Comparison of ENCODE assay signal across 18 cellular contexts in the genomic region with DNA sequence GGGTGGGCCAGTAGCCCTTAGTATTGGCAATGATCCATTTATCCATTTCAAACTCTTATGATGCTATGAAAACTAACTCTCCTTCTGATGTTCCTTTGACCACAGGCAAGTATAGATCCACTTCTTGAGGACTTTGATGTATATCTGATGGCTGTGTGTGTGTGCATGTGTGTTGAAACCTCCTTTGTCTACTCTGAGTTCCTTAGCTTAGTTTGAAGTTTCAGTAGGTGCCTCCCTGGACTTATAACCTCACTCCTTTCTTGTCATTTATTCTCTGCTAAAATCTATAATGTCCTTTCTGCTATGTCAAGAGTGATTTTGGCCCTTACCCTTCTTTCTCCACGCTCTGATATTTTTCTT.
A peak's percentile ranks its signal among the peaks of the same experiment; 100 is the strongest.
DNase-seq lines count a peak whose midpoint lies in the region; ATAC-seq and TF ChIP-seq lines count a peak whose summit lies in the region.
"Had no signal": no experiment of that assay in that cellular context is flagged by ENCODE, and none has a peak within 500 bp of the region (broad histone marks: within the 10 kb centered on the region; RNA-seq: fewer than 3 reads in every experiment).

No MANE protein-coding gene starts in this region.

- H3K9me3 ChIP-seq in RWPE2 (ENCODE audit: severe bottlenecking), result no peaks in the 10 kb centered on the region
- H3K9me3 ChIP-seq: BE2C; BLaER1 treated with 17β-estradiol and CSF1 and Interleukin-3, amounts not matched to agents 10 nM and 100 nM had no signal

- peaks cover 5% of the 10 kb centered on the region for H3K4me1 ChIP-seq in RWPE2 (ENCODE audit: insufficient read depth, poor library complexity, severe bottlenecking)
- H3K4me1 ChIP-seq: BE2C had no signal

- H3K4me3 ChIP-seq in RWPE2 (ENCODE audit: severe bottlenecking), result no peak overlapping the region
- H3K4me3 ChIP-seq: BLaER1 treated with 17β-estradiol and CSF1 and Interleukin-3, amounts not matched to agents 10 nM and 100 nM; GM23248 had no signal

- no peak for TF ChIP-seq CTCF in RWPE2 (IDR thresholded peaks at IDR 0.05; ENCODE audit: poor library complexity, severe bottlenecking)

- no peaks in the 10 kb centered on the region for H3K36me3 ChIP-seq in RWPE2 (ENCODE audit: low read depth)
- H3K36me3 ChIP-seq: BE2C; BLaER1 treated with 17β-estradiol and CSF1 and Interleukin-3, amounts not matched to agents 10 nM and 100 nM had no signal

- H3K27me3 ChIP-seq in RWPE2 (ENCODE audit: insufficient read depth, poor library complexity, severe bottlenecking), result no peaks in the 10 kb centered on the region
- H3K27me3 ChIP-seq: BE2C; BLaER1 treated with 17β-estradiol and CSF1 and Interleukin-3, amounts not matched to agents 10 nM and 100 nM had no signal

- peak; percentile 62 for DNase-seq in DMS79 treated with DMSO at 0.1 percent for 48 hours (lab: John Stamatoyannopoulos, UW)
- DNase-seq in DMS79 (lab: John Stamatoyannopoulos, UW), result no peak
- DNase-seq in RWPE2 (ENCODE audit: low spot score), result no peak
- no peak for DNase-seq in AG08396 (ENCODE audit: low spot score)
- DNase-seq: AML-193; BE2C; CD4-positive, alpha-beta T cell; CD8-positive, alpha-beta memory T cell; DMS 273 treated with DMSO at 0.1 percent for 48 hours; DND-41; GM23248; H7; HFFc6 had no signal

- H3K27ac ChIP-seq in RWPE2 (ENCODE audit: poor library complexity, severe bottlenecking) (peak overlapping the region; percentile 31), temporal lobe (ENCODE audit: low read depth, low read length) (peak overlapping the region; percentile 1)
- H3K27ac ChIP-seq: 22Rv1; BLaER1 treated with 17β-estradiol and CSF1 and Interleukin-3, amounts not matched to agents 10 nM and 100 nM; GM23248 had no signal

- ATAC-seq in RWPE2 (ENCODE audit: low read depth) (no peak), HG02588 (IDR thresholded peaks at IDR 0.05; ENCODE audit: unreplicated experiment) (no peak)
- ATAC-seq: HCT116 had no signal
